13 cellular contexts compared by ENCODE assay signal in genomic region chr14:54252072-54252730, GRCh38.
DNase-seq lines count a peak whose midpoint lies in the region; ATAC-seq and TF ChIP-seq lines count a peak whose summit lies in the region.
"Had no signal": no experiment of that assay in that cellular context is flagged by ENCODE, and none has a peak within 500 bp of the region (broad histone marks: within the 10 kb centered on the region; RNA-seq: fewer than 3 reads in every experiment).

No MANE protein-coding gene starts in this region.

- H3K27me3 ChIP-seq in RWPE2 (ENCODE audit: insufficient read depth, poor library complexity, severe bottlenecking) (no peaks in the 10 kb centered on the region), uterus (no peaks in the 10 kb centered on the region), neuronal stem cell (ENCODE audit: control insufficient read depth in 3 of 3, insufficient read depth in 3 of 3, low read depth in 1 of 3, low read length in 3 of 3) (peaks cover 0 to 33% (median 29%) of the 10 kb centered on the region in 3 experiments)

- H2BK120ac ChIP-seq in neuronal stem cell (ENCODE audit: low read depth, low read length) = no peak overlapping the region

- peaks cover 32% of the 10 kb centered on the region for H3K4me1 ChIP-seq in RWPE2 (ENCODE audit: insufficient read depth, poor library complexity, severe bottlenecking)
- H3K4me1 ChIP-seq in uterus = no peaks in the 10 kb centered on the region
- H3K4me1 ChIP-seq in neuronal stem cell (ENCODE audit: control insufficient read depth in 2 of 2, insufficient read depth in 1 of 2, low read depth in 1 of 2, low read length in 2 of 2) = no peaks in the 10 kb centered on the region

- TF ChIP-seq CTCF in RWPE2 (IDR thresholded peaks at IDR 0.05; ENCODE audit: poor library complexity, severe bottlenecking) = peak; percentile 52
- TF ChIP-seq CTCF in fibroblast of mammary gland (conservative IDR thresholded peaks at IDR 0.05; ENCODE audit: control insufficient read depth, insufficient read depth, low read depth, low read length) = no peak
- TF ChIP-seq CTCF in retinal pigment epithelial cell (conservative IDR thresholded peaks at IDR 0.05; ENCODE audit: low read depth, low read length) = no peak
- TF ChIP-seq CTCF in uterus (IDR thresholded peaks at IDR 0.05) = no peak

- no peak overlapping the region for H4K8ac ChIP-seq in neuronal stem cell (ENCODE audit: low read depth, low read length)

- no peak overlapping the region for H2BK5ac ChIP-seq in neuronal stem cell (ENCODE audit: low read length)

- H3K36me3 ChIP-seq in RWPE2 (ENCODE audit: low read depth) (no peaks in the 10 kb centered on the region), uterus (no peaks in the 10 kb centered on the region), neuronal stem cell (replicated peaks in 1 of 2; ENCODE audit: control insufficient read depth in 2 of 2, insufficient read depth in 2 of 2, low read length in 2 of 2) (no peaks in the 10 kb centered on the region)

- no peak overlapping the region for H2BK12ac ChIP-seq in neuronal stem cell (ENCODE audit: low read length)

- H2AFZ ChIP-seq in neuronal stem cell (ENCODE audit: low read length) = no peak overlapping the region

- no peak overlapping the region for H3K23ac ChIP-seq in neuronal stem cell (ENCODE audit: low read depth, low read length, poor library complexity)

- peak; percentile 89 for ATAC-seq in RWPE2 (ENCODE audit: low read depth)
- ATAC-seq in stimulated activated naive CD8-positive, alpha-beta T cell treated with anti-CD3 and anti-CD28 coated beads, Interleukin-15, Interleukin-2, amounts not matched to agents 100 U/mL and 50 U/mL, for 24 hours = no peak

- H3K9me3 ChIP-seq in RWPE2 (ENCODE audit: severe bottlenecking) = no peaks in the 10 kb centered on the region
- H3K9me3 ChIP-seq in uterus = no peaks in the 10 kb centered on the region
- peaks cover 0 to 7% of the 10 kb centered on the region in 2 donors for H3K9me3 ChIP-seq in neuronal stem cell (replicated peaks in 1 of 2; ENCODE audit: control insufficient read depth in 2 of 2, insufficient read depth in 1 of 2, low read depth in 1 of 2, low read length in 2 of 2)

- TF ChIP-seq POLR2A in uterus (IDR thresholded peaks at IDR 0.05) = no peak

- WGBS in neuronal stem cell (ENCODE audit: extremely low coverage in 2 of 2, insufficient read length in 2 of 2, insufficient replicate concordance in 1 of 2), 2 donors = no CpG with 5 or more reads among the region's 2 CpGs

- intact Hi-C loops in uterus (cut with DNase I; ENCODE audit: low total_unique reads) = no loop called here

- no peaks in the 10 kb centered on the region for H3K79me1 ChIP-seq in neuronal stem cell (ENCODE audit: low read depth, low read length)

- H3K14ac ChIP-seq in neuronal stem cell (ENCODE audit: low read length) = no peak overlapping the region

- H3K27ac ChIP-seq in RWPE2 (ENCODE audit: poor library complexity, severe bottlenecking) (peak overlapping the region; percentile 95), uterus (no peak overlapping the region), neuronal stem cell (replicated peaks; ENCODE audit: low read length) (no peak overlapping the region)
- H3K27ac ChIP-seq: dorsolateral prefrontal cortex had no signal

- H3K18ac ChIP-seq in neuronal stem cell (ENCODE audit: low read length) = no peak overlapping the region

- no peak overlapping the region for H3K4me2 ChIP-seq in neuronal stem cell (ENCODE audit: insufficient read depth, low read length, poor library complexity, severe bottlenecking)

- H2AK5ac ChIP-seq in neuronal stem cell (ENCODE audit: low read depth, low read length) = no peak overlapping the region

- DNase-seq in GM03348 (ENCODE audit: low spot score) = peak; percentile 84
- peak; percentile 91 for DNase-seq in RWPE2 (ENCODE audit: low spot score)
- peak; percentile 69 for DNase-seq in fibroblast of mammary gland (ENCODE audit: low read depth)
- DNase-seq in retinal pigment epithelial cell (ENCODE audit: low read depth) = peak; percentile 88
- DNase-seq in DMS 273 (lab: John Stamatoyannopoulos, UW; ENCODE audit: unreplicated experiment) = no peak
- DNase-seq in uterus = no peak
- no peak for DNase-seq in stimulated activated naive CD8-positive, alpha-beta T cell treated with anti-CD3 and anti-CD28 coated beads, Interleukin-15, Interleukin-2, amounts not matched to agents 100 U/mL and 50 U/mL, for 24 hours
- no peak for DNase-seq in neuronal stem cell (ENCODE audit: low spot score)
- DNase-seq: activated CD4-positive, alpha-beta T cell treated with anti-CD3 and anti-CD28 coated beads for 4 hours; activated gamma-delta T cell; DMS79; dorsolateral prefrontal cortex; stimulated activated CD4-positive, alpha-beta T cell treated with anti-CD3 and anti-CD28 coated beads, Interleukin-4, amount 100 ng/mL, for 1 hour had no signal

- H3K4me3 ChIP-seq in RWPE2 (ENCODE audit: severe bottlenecking) (no peak overlapping the region), fibroblast of mammary gland (ENCODE audit: control insufficient read depth, low read depth, low read length) (no peak overlapping the region), retinal pigment epithelial cell (ENCODE audit: low read length) (no peak overlapping the region), uterus (no peak overlapping the region), neuronal stem cell (ENCODE audit: low read length in 2 of 2) (no peak overlapping the region)
- H3K4me3 ChIP-seq: dorsolateral prefrontal cortex had no signal

- H4K91ac ChIP-seq in neuronal stem cell (ENCODE audit: low read depth, low read length, poor library complexity) = no peak overlapping the region

- no peak overlapping the region for H3K4ac ChIP-seq in neuronal stem cell (ENCODE audit: low read length)

- H3K9ac ChIP-seq in neuronal stem cell (ENCODE audit: low read depth, low read length, poor library complexity) = no peak overlapping the region

- no peak overlapping the region for H2BK15ac ChIP-seq in neuronal stem cell (ENCODE audit: low read length)

Comparison
In these comparisons a context has a peak if more than half of its experiments do, and no peak if none do; other contexts are left out.
1. DNase-seq: peak in GM03348 (single experiment), RWPE2 (single experiment), fibroblast of mammary gland (single experiment) and retinal pigment epithelial cell (single experiment); none in DMS 273 (single experiment), uterus (0 of 2), stimulated activated naive CD8-positive, alpha-beta T cell treated with anti-CD3 and anti-CD28 coated beads, Interleukin-15, Interleukin-2, amounts not matched to agents 100 U/mL and 50 U/mL, for 24 hours (single experiment) and neuronal stem cell (single experiment).